ENCODE assay signal across 9 cellular contexts in genomic region chr13:19586904-19587634, GRCh38. TPM values are rescaled to one million over a fixed set of nuclear protein-coding genes. Genes with fewer than 3 reads are reported as not detected.
DNase-seq lines count a peak whose midpoint lies in the region; ATAC-seq and TF ChIP-seq lines count a peak whose summit lies in the region.
"Had no signal": no experiment of that assay in that cellular context is flagged by ENCODE, and none has a peak within 500 bp of the region (broad histone marks: within the 10 kb centered on the region; RNA-seq: fewer than 3 reads in every experiment).

No MANE protein-coding gene starts in this region.

- H3K27me3 ChIP-seq in Loucy (ENCODE audit: insufficient read depth, low read length, poor library complexity, severe bottlenecking) (no peaks in the 10 kb centered on the region), esophagus muscularis mucosa (peaks cover 0 to 16% (median 0%) of the 10 kb centered on the region in 4 donors)
- H3K27me3 ChIP-seq: body of pancreas had no signal

- peak; percentile 93 for DNase-seq in activated CD4-positive, alpha-beta T cell treated with anti-CD3 and anti-CD28 coated beads, Interleukin-2, amount 10 ng/mL, durations not matched to agents 24 days and 14 days
- DNase-seq in esophagus muscularis mucosa (ENCODE audit: extremely low spot score): peak; percentile 42
- DNase-seq in stimulated activated CD4-positive, alpha-beta T cell treated with anti-CD3 and anti-CD28 coated beads, Interleukin-2, amount 100 ng/mL, for 48 hours: peak; percentile 63 to 66
- no peak for DNase-seq in dedifferentiated amniotic fluid mesenchymal stem cell (ENCODE audit: extremely low spot score)
- DNase-seq in cortex of kidney (lab: John Stamatoyannopoulos, UW): no peak

- peaks cover 5% of the 10 kb centered on the region for H3K9me3 Mint-ChIP-seq in activated CD4-positive, alpha-beta T cell treated with anti-CD3 and anti-CD28 coated beads, Interleukin-2, amount 10 ng/mL, durations not matched to agents 24 days and 14 days

- no peak overlapping the region for H3K9ac ChIP-seq in Loucy (ENCODE audit: low read depth, low read length, poor library complexity, severe bottlenecking)

- peaks cover 11% of the 10 kb centered on the region for H3K27me3 Mint-ChIP-seq in activated CD4-positive, alpha-beta T cell treated with anti-CD3 and anti-CD28 coated beads, Interleukin-2, amount 10 ng/mL, durations not matched to agents 24 days and 14 days

- no peaks in the 10 kb centered on the region for H3K9me3 ChIP-seq in Loucy (ENCODE audit: insufficient read depth, low read depth, low read length)
- H3K9me3 ChIP-seq in esophagus muscularis mucosa: no peaks in the 10 kb centered on the region
- H3K9me3 ChIP-seq: body of pancreas had no signal

- H3K4me3 Mint-ChIP-seq in activated CD4-positive, alpha-beta T cell treated with anti-CD3 and anti-CD28 coated beads, Interleukin-2, amount 10 ng/mL, durations not matched to agents 24 days and 14 days: peak overlapping the region; percentile 73

- no peak for TF ChIP-seq POLR2A in esophagus muscularis mucosa (IDR thresholded peaks at IDR 0.05; ENCODE audit: low read depth)

- H3K36me3 ChIP-seq in Loucy (ENCODE audit: insufficient read depth, low read length): no peaks in the 10 kb centered on the region
- H3K36me3 ChIP-seq in esophagus muscularis mucosa: no peaks in the 10 kb centered on the region

- H3K79me2 ChIP-seq in Loucy (ENCODE audit: insufficient read depth, low read length): no peaks in the 10 kb centered on the region

- 43% methylated on average over 17 of the region's 17 CpGs for WGBS in esophagus muscularis mucosa

- intact Hi-C loops in activated CD4-positive, alpha-beta T cell treated with anti-CD3 and anti-CD28 coated beads, Interleukin-2, amount 10 ng/mL, durations not matched to agents 24 days and 14 days (cut with micrococcal nuclease): loop anchor here (2.0 to 5.0 kb wide), 2 partner anchors 45 to 276 kb away; partner anchors contain the start of genes MPHOSPH8 and ZMYM5
- intact Hi-C loops in esophagus muscularis mucosa (cut with DNase I): no loop called here

- peak overlapping the region; percentile 54 for H3K4me3 ChIP-seq in GM12875 (ENCODE audit: low read depth, low read length)
- H3K4me3 ChIP-seq in Loucy (ENCODE audit: low read length, poor library complexity, severe bottlenecking): peak overlapping the region; percentile 55
- H3K4me3 ChIP-seq in esophagus muscularis mucosa: peak overlapping the region in 1 of 4 donors; percentile 13
- H3K4me3 ChIP-seq: body of pancreas had no signal

- peak overlapping the region; percentile 82 for H3K27ac Mint-ChIP-seq in activated CD4-positive, alpha-beta T cell treated with anti-CD3 and anti-CD28 coated beads, Interleukin-2, amount 10 ng/mL, durations not matched to agents 24 days and 14 days

- peaks cover 3% of the 10 kb centered on the region for H3K36me3 Mint-ChIP-seq in activated CD4-positive, alpha-beta T cell treated with anti-CD3 and anti-CD28 coated beads, Interleukin-2, amount 10 ng/mL, durations not matched to agents 24 days and 14 days (ENCODE audit: low read depth)

- H3K4me1 Mint-ChIP-seq in activated CD4-positive, alpha-beta T cell treated with anti-CD3 and anti-CD28 coated beads, Interleukin-2, amount 10 ng/mL, durations not matched to agents 24 days and 14 days: peaks cover 15% of the 10 kb centered on the region

- H2AFZ ChIP-seq in Loucy (ENCODE audit: low read length): peak overlapping the region; percentile 37

- no peak overlapping the region for H3K27ac ChIP-seq in esophagus muscularis mucosa (replicated peaks in 1 of 4)
- H3K27ac ChIP-seq: body of pancreas had no signal

- peak; percentile 76 for ATAC-seq in GM21786 (IDR thresholded peaks at IDR 0.05; ENCODE audit: unreplicated experiment)

- no peak overlapping the region for H3K4me2 ChIP-seq in Loucy (ENCODE audit: low read depth, low read length, poor library complexity, severe bottlenecking)

- H3K4me1 ChIP-seq in Loucy (ENCODE audit: insufficient read depth, low read length, poor library complexity, severe bottlenecking) (no peaks in the 10 kb centered on the region), esophagus muscularis mucosa (no peaks in the 10 kb centered on the region)
- H3K4me1 ChIP-seq: body of pancreas had no signal

- no peaks in the 10 kb centered on the region for H3F3A ChIP-seq in Loucy (ENCODE audit: low read depth)

- H4K20me1 ChIP-seq in Loucy (ENCODE audit: insufficient read depth, low read length, poor library complexity, severe bottlenecking): no peaks in the 10 kb centered on the region

- no peaks in the 10 kb centered on the region for H3K9me2 ChIP-seq in Loucy (replicated peaks; ENCODE audit: low read depth, low read length)

- TF ChIP-seq CTCF in GM12875 (IDR thresholded peaks at IDR 0.05; ENCODE audit: borderline replicate concordance, insufficient read depth, low read depth, low read length): no peak
- TF ChIP-seq CTCF in Loucy (conservative IDR thresholded peaks at IDR 0.05; ENCODE audit: low read length): no peak
- peak in 1 of 3 experiments; percentile 21 for TF ChIP-seq CTCF in esophagus muscularis mucosa (IDR thresholded peaks at IDR 0.05)

- TF ChIP-seq EP300 in esophagus muscularis mucosa (IDR thresholded peaks at IDR 0.05): no peak

RNA-seq across cellular contexts. Expression of gene TPTE2, which starts 25.7 kb away (rescaled TPM):
- total RNA-seq in activated CD4-positive, alpha-beta T cell treated with anti-CD3 and anti-CD28 coated beads, Interleukin-2, amount 10 ng/mL, durations not matched to agents 24 days and 14 days: not detected in 2 replicates
- total RNA-seq in esophagus muscularis mucosa: under 1 TPM in 1 of 4 donors, not detected in 3; 0.29 TPM
- total RNA-seq: body of pancreas had no signal

RNA-seq across cellular contexts. Expression of gene MPHOSPH8, which starts 46.4 kb away (rescaled TPM):
- 40.3 and 41.1 TPM in 2 replicates for total RNA-seq in activated CD4-positive, alpha-beta T cell treated with anti-CD3 and anti-CD28 coated beads, Interleukin-2, amount 10 ng/mL, durations not matched to agents 24 days and 14 days
- 10 to 100 TPM; 34.1 to 40.3 (median 39.0) TPM for total RNA-seq in esophagus muscularis mucosa

Comparison
In these comparisons a context has a peak if more than half of its experiments do, and no peak if none do; other contexts are left out.
1. DNase-seq: peak in activated CD4-positive, alpha-beta T cell treated with anti-CD3 and anti-CD28 coated beads, Interleukin-2, amount 10 ng/mL, durations not matched to agents 24 days and 14 days (single experiment), esophagus muscularis mucosa (single experiment) and stimulated activated CD4-positive, alpha-beta T cell treated with anti-CD3 and anti-CD28 coated beads, Interleukin-2, amount 100 ng/mL, for 48 hours (2 of 2); none in dedifferentiated amniotic fluid mesenchymal stem cell (single experiment) and cortex of kidney (single experiment).